Comparison of ENCODE assay signal across 20 cellular contexts in genomic region chr17:76280650-76281049, GRCh38.
"Had no signal": no experiment of that assay in that cellular context is flagged by ENCODE, and none has a peak within 500 bp of the region (broad histone marks: within the 10 kb centered on the region; RNA-seq: fewer than 3 reads in every experiment).

No MANE protein-coding gene starts in this region.

- H3K27me3 ChIP-seq: SJCRH30 had no signal

- H3K36me3 Mint-ChIP-seq: IgD-negative memory B cell had no signal

- H3K9me3 Mint-ChIP-seq: IgD-negative memory B cell had no signal

- ATAC-seq: K562, SK-N-SH treated with all-trans-retinoic acid at 6 μM for 48 hours had no signal

- H3K4me3 ChIP-seq: K562, SJCRH30 had no signal

- H3K4me2 ChIP-seq: KMS-11 had no signal

- DNase-seq: Kasumi-1, MM.1S, NCI-H1092 treated with DMSO at 0.1 percent for 48 hours, NCI-H1436, NCI-H187 treated with DMSO at 0.1 percent for 48 hours, NCI-H2029 treated with DMSO at 0.1 percent for 48 hours, NCI-H226, NCI-H446, NCI-H510A, NCI-H524 treated with DMSO at 0.1 percent for 48 hours, NCI-H69, NCI-H774, RPMI8226, SHP77 treated with DMSO at 0.1 percent for 48 hours, SJCRH30 had no signal

- H3K27ac ChIP-seq: HL-60, KMS-11, SJCRH30 had no signal

- H3K9ac ChIP-seq: KMS-11 had no signal

- H3K36me3 ChIP-seq: SJCRH30 had no signal

- H3K4me3 Mint-ChIP-seq: IgD-negative memory B cell had no signal

- H3K9me3 ChIP-seq: SJCRH30 had no signal
